ENCODE assay signal across 1 cellular context in genomic region chr2:176553685-176554106, GRCh38.
TF ChIP-seq lines count a peak whose summit lies in the region.

No MANE protein-coding gene starts in this region.

TF ChIP-seq in GM23338, 12 proteins besides CTCF, POLR2A, EP300 and RAD21 (continued from another document):
- TF ChIP-seq, protein P1, sequence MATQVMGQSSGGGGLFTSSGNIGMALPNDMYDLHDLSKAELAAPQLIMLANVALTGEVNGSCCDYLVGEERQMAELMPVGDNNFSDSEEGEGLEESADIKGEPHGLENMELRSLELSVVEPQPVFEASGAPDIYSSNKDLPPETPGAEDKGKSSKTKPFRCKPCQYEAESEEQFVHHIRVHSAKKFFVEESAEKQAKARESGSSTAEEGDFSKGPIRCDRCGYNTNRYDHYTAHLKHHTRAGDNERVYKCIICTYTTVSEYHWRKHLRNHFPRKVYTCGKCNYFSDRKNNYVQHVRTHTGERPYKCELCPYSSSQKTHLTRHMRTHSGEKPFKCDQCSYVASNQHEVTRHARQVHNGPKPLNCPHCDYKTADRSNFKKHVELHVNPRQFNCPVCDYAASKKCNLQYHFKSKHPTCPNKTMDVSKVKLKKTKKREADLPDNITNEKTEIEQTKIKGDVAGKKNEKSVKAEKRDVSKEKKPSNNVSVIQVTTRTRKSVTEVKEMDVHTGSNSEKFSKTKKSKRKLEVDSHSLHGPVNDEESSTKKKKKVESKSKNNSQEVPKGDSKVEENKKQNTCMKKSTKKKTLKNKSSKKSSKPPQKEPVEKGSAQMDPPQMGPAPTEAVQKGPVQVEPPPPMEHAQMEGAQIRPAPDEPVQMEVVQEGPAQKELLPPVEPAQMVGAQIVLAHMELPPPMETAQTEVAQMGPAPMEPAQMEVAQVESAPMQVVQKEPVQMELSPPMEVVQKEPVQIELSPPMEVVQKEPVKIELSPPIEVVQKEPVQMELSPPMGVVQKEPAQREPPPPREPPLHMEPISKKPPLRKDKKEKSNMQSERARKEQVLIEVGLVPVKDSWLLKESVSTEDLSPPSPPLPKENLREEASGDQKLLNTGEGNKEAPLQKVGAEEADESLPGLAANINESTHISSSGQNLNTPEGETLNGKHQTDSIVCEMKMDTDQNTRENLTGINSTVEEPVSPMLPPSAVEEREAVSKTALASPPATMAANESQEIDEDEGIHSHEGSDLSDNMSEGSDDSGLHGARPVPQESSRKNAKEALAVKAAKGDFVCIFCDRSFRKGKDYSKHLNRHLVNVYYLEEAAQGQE (IDR thresholded peaks at IDR 0.05; ENCODE audit: unreplicated experiment): no peak
- TF ChIP-seq, protein P2, sequence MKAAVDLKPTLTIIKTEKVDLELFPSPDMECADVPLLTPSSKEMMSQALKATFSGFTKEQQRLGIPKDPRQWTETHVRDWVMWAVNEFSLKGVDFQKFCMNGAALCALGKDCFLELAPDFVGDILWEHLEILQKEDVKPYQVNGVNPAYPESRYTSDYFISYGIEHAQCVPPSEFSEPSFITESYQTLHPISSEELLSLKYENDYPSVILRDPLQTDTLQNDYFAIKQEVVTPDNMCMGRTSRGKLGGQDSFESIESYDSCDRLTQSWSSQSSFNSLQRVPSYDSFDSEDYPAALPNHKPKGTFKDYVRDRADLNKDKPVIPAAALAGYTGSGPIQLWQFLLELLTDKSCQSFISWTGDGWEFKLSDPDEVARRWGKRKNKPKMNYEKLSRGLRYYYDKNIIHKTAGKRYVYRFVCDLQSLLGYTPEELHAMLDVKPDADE (IDR thresholded peaks at IDR 0.05): no peak
- TF ChIP-seq EZH2 (IDR thresholded peaks at IDR 0.05; ENCODE audit: low read depth, unreplicated experiment): no peak
